In the genomic region with DNA sequence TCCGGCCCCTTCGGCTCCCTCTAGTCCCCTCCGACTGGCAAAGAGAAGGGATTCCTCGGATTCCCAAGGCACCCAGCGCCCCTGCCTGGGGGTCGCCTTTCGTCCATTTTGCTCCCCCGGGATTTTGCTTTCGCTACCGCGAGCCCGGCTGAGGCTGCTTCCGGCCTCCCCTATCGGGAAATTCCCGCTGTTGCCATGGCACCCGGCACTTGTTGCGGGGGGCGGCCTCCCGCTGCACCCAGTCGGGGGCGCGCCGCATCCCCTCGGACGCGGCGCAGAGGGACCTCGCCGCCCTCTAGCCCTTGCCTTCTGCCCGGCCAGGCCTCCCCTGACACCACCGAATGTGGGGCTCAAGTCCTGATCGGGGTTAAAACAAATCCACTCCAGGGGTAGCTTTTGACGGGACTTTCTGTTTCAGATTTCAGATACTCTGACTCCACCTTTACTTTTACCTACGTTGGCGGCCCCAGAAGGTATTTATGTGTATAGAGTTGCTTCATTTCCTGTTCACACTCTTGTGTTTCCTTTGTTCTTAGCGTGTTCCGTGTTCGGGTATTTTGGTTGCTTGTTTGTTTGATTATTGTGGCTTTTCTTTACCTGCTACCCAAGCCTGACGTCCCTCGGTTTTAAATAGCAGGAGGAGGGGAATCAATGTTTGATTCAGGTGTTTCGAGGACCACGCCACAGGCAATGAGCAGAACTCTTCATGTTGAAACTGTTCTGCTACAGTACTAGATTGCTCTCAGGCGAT, we compare ENCODE assay signal across 8 cellular contexts. TPM values are rescaled to one million over a fixed set of nuclear protein-coding genes. Genes with fewer than 3 reads are reported as not detected.
DNase-seq lines count a peak whose midpoint lies in the region; ATAC-seq lines count a peak whose summit lies in the region.

No MANE protein-coding gene starts in this region.

- intact Hi-C loops in naive thymus-derived CD4-positive, alpha-beta T cell (cut with micrococcal nuclease), result loop anchor here (1.0 to 5.0 kb wide), 15 partner anchors 15 to 251 kb away; a partner anchor contains a TSS

- H3K4me3 Mint-ChIP-seq in naive thymus-derived CD4-positive, alpha-beta T cell, result peak overlapping the region; percentile 92 to 99 (median 98)

- H3K27me3 ChIP-seq in ACC112 (ENCODE audit: insufficient read depth, low read length) (no peaks in the 10 kb centered on the region), esophagus (ENCODE audit: control insufficient read depth in 1 of 2, insufficient read depth in 2 of 2, low read length in 2 of 2) (no peaks in the 10 kb centered on the region)
- no peaks in the 10 kb centered on the region for H3K27me3 ChIP-seq in naive thymus-derived CD4-positive, alpha-beta T cell (ENCODE audit: control insufficient read depth in 2 of 2, insufficient read depth in 2 of 2, low read length in 2 of 2)

- H3K27ac ChIP-seq in ACC112 (ENCODE audit: low read depth, low read length), result peak overlapping the region; percentile 44; the same call in 1 of the 2 replicates
- peak overlapping the region; percentile 92 to 96 for H3K27ac ChIP-seq in esophagus (ENCODE audit: low read depth in 2 of 2, low read length in 1 of 2)
- peak overlapping the region; percentile 97 for H3K27ac ChIP-seq in naive thymus-derived CD4-positive, alpha-beta T cell (ENCODE audit: low read depth, low read length)

- H3K27ac Mint-ChIP-seq in naive thymus-derived CD4-positive, alpha-beta T cell, result peak overlapping the region; percentile 97 to 100 (median 98)

- CTCF ChIA-PET in naive thymus-derived CD4-positive, alpha-beta T cell (lab: Charles Lee), result interaction anchor here (1.3 to 1.8 kb wide), 3 partner anchors 75 to 81 kb away, joined by 3 to 6 read pairs (median 5); no protein-coding TSS in a partner anchor

- ATAC-seq in GM18519 (IDR thresholded peaks at IDR 0.05; ENCODE audit: low FRiP score, unreplicated experiment) (peak; percentile 84), HG03039 (IDR thresholded peaks at IDR 0.05; ENCODE audit: unreplicated experiment) (peak; percentile 80)
- ATAC-seq in naive thymus-derived CD4-positive, alpha-beta T cell, result peak; percentile 79

- H3K4me1 ChIP-seq in ACC112 (ENCODE audit: control insufficient read depth, insufficient read depth, low read length, unreplicated experiment) (peaks cover 4% of the 10 kb centered on the region), esophagus (ENCODE audit: control insufficient read depth in 2 of 2, insufficient read depth in 2 of 2, low read length in 1 of 2) (no peaks in the 10 kb centered on the region)
- H3K4me1 ChIP-seq in naive thymus-derived CD4-positive, alpha-beta T cell (ENCODE audit: control insufficient read depth in 2 of 2, insufficient read depth in 2 of 2, low read length in 2 of 2), result peaks cover 22 to 37% of the 10 kb centered on the region in 2 donors

- H3K36me3 ChIP-seq in ACC112 (ENCODE audit: insufficient read depth, low read length) (no peaks in the 10 kb centered on the region), esophagus (ENCODE audit: control insufficient read depth in 2 of 2, insufficient read depth in 2 of 2, low read length in 1 of 2) (no peaks in the 10 kb centered on the region)
- H3K36me3 ChIP-seq in naive thymus-derived CD4-positive, alpha-beta T cell (ENCODE audit: control insufficient read depth in 2 of 3, insufficient read depth in 3 of 3, low read length in 3 of 3), result peaks cover 0 to 13% (median 0%) of the 10 kb centered on the region in 3 experiments

- peak overlapping the region; percentile 70 for H2AFZ ChIP-seq in ACC112 (ENCODE audit: low read length, unreplicated experiment)

- POLR2A ChIA-PET in naive thymus-derived CD4-positive, alpha-beta T cell (lab: Charles Lee), result interaction anchor here (1.0 to 3.1 kb wide), 8 partner anchors 28 to 227 kb away, joined by 3 to 19 read pairs (median 4); a partner anchor contains a TSS

- peaks cover 0 to 30% (median 18%) of the 10 kb centered on the region in 5 donors for H3K36me3 Mint-ChIP-seq in naive thymus-derived CD4-positive, alpha-beta T cell

- 0 to 1% methylated on average over 42 to 43 of the region's 43 CpGs for WGBS in esophagus, 2 donors

- peak overlapping the region; percentile 96 for H3K4me3 ChIP-seq in ACC112 (ENCODE audit: low read depth, low read length)
- H3K4me3 ChIP-seq in esophagus (ENCODE audit: low read depth in 1 of 2, low read length in 2 of 2), result peak overlapping the region; percentile 83 to 89
- H3K4me3 ChIP-seq in naive thymus-derived CD4-positive, alpha-beta T cell (ENCODE audit: low read length), result peak overlapping the region; percentile 96

- peaks cover 20% of the 10 kb centered on the region for H3K79me2 ChIP-seq in ACC112 (ENCODE audit: control insufficient read depth, insufficient read depth, low read length, unreplicated experiment)

- H3K9me3 Mint-ChIP-seq in naive thymus-derived CD4-positive, alpha-beta T cell, result peaks cover 0 to 11% (median 0%) of the 10 kb centered on the region in 11 donors

- H3K9me3 ChIP-seq in esophagus (ENCODE audit: control insufficient read depth in 2 of 2, insufficient read depth in 1 of 2, low read depth in 1 of 2, low read length in 1 of 2), result no peaks in the 10 kb centered on the region
- no peaks in the 10 kb centered on the region for H3K9me3 ChIP-seq in naive thymus-derived CD4-positive, alpha-beta T cell (ENCODE audit: control insufficient read depth in 2 of 3, low read length in 3 of 3)

- H3K27me3 Mint-ChIP-seq in naive thymus-derived CD4-positive, alpha-beta T cell, result peaks cover 0 to 2% (median 0%) of the 10 kb centered on the region in 5 donors

- H3K4me1 Mint-ChIP-seq in naive thymus-derived CD4-positive, alpha-beta T cell, result peaks cover 42 to 76% (median 70%) of the 10 kb centered on the region in 7 donors

- DNase-seq in NCI-H526 treated with DMSO at 0.1 percent for 48 hours (lab: John Stamatoyannopoulos, UW), result peak; percentile 85
- peak; percentile 91 for DNase-seq in activated CD8-positive, alpha-beta memory T cell treated with anti-CD3 and anti-CD28 coated beads, Interleukin-2, amount 50 U/mL, for 4 hours
- peak; percentile 80 to 95 (median 89) for DNase-seq in naive thymus-derived CD4-positive, alpha-beta T cell
- peak; percentile 81 for DNase-seq in stimulated activated naive CD4-positive, alpha-beta T cell treated with Interleukin-2 at 50 U/mL for 16 hours (lab: John Stamatoyannopoulos, UW)

RNA-seq across cellular contexts. Expression of a gene that starts 1.4 kb away (rescaled TPM):
- 1 to 10 TPM; 4.5 to 5.6 TPM for polyA plus RNA-seq in esophagus
- total RNA-seq in naive thymus-derived CD4-positive, alpha-beta T cell, result 100 to 1,000 TPM in 4 of 5 experiments, 10 to 100 TPM in 1; 88.9 to 188 (median 129) TPM
- polyA plus RNA-seq in naive thymus-derived CD4-positive, alpha-beta T cell, result 10 to 100 TPM; 45.7 to 50.8 TPM

Comparison
In these comparisons a context has a peak if more than half of its experiments do, and no peak if none do; other contexts are left out.
1. Peak in every context shown above with its lines: DNase-seq, ATAC-seq, H3K4me3 ChIP-seq and H3K27ac ChIP-seq.
2. H3K27ac ChIP-seq: peak in every context shown above with its lines; median percentile 97 in naive thymus-derived CD4-positive, alpha-beta T cell; 94 in esophagus; 44 in ACC112.
3. RNA of a gene that starts 1.4 kb away (polyA plus RNA-seq): 45.7 to 50.8 TPM in naive thymus-derived CD4-positive, alpha-beta T cell; 4.5 to 5.6 TPM in esophagus; every median in the first group is over 4 times any median in the second.